In genomic region chr13:99256709-99257108, GRCh38 we compare ENCODE assay signal across 1 cellular context.
TF ChIP-seq lines count a peak whose summit lies in the region.

No MANE protein-coding gene starts in this region.

TF ChIP-seq in IMR-90, 13 proteins besides CTCF, POLR2A, EP300 and RAD21:
- no peak for TF ChIP-seq FOS (IDR thresholded peaks at IDR 0.05; ENCODE audit: low read depth, low read length)
- peak; percentile 84 for TF ChIP-seq CEBPB (IDR thresholded peaks at IDR 0.05; ENCODE audit: low read depth, low read length)
- no peak for TF ChIP-seq NFE2L2 (IDR thresholded peaks at IDR 0.05; ENCODE audit: low read depth, low read length)
TF ChIP-seq in IMR-90: peak in this region for 1.
